In genomic region chr3:72553298-72553697, GRCh38 we compare ENCODE assay signal across 35 cellular contexts.
"Had no signal": no experiment of that assay in that cellular context is flagged by ENCODE, and none has a peak within 500 bp of the region (broad histone marks: within the 10 kb centered on the region; RNA-seq: fewer than 3 reads in every experiment).

No MANE protein-coding gene starts in this region.

- H3K36me3 ChIP-seq: adrenal gland, esophagus muscularis mucosa, gastrocnemius medialis, heart left ventricle, WERI-Rb-1 had no signal

- H3K27ac Mint-ChIP-seq: activated CD4-positive, alpha-beta memory T cell treated with anti-CD3 and anti-CD28 coated beads for 36 hours; activated CD4-positive, alpha-beta T cell treated with anti-CD3 and anti-CD28 coated beads for 36 hours; activated CD4-positive, alpha-beta T cell treated with anti-CD3 and anti-CD28 coated beads, Interleukin-2, amount 10 ng/mL, durations not matched to agents 24 days and 14 days; activated CD8-positive, alpha-beta memory T cell treated with anti-CD3 and anti-CD28 coated beads, Interleukin-2, amount 10 ng/mL, durations not matched to agents 7 days and 5 days; activated CD8-positive, alpha-beta T cell treated with anti-CD3 and anti-CD28 coated beads, Interleukin-2, amount 10 ng/mL, durations not matched to agents 7 days and 5 days; activated naive CD4-positive, alpha-beta T cell treated with anti-CD3 and anti-CD28 coated beads for 36 hours; activated naive CD4-positive, alpha-beta T cell treated with anti-CD3 and anti-CD28 coated beads, Interleukin-2, amount 50 U/mL, for 24 hours; activated naive CD8-positive, alpha-beta T cell treated with anti-CD3 and anti-CD28 coated beads for 36 hours; activated naive CD8-positive, alpha-beta T cell treated with anti-CD3 and anti-CD28 coated beads, Interleukin-2, amount 50 U/mL, for 24 hours; activated T-helper 1 cell treated with anti-CD3 and anti-CD28 coated beads, Interleukin-12 subunit alpha, Interleukin-12 subunit beta, Interleukin-2, Interleukin-4 antibody, amounts not matched to agents 30 ng/mL and 10 ng/mL and 1 ng/mL, durations not matched to agents 14 hours and 24 hours and 36 hours; activated T-helper 2 cell treated with anti-CD3 and anti-CD28 coated beads, Interferon-gamma antibody, Interleukin-2, Interleukin-4, amounts not matched to agents 10 μg/mL and 5 μg/mL and 100 μg/mL, durations not matched to agents 14 hours and 24 hours and 36 hours; effector memory CD8-positive, alpha-beta T cell had no signal

- H3K27me3 ChIP-seq: adrenal gland, body of pancreas, esophagus muscularis mucosa, foreskin keratinocyte, gastrocnemius medialis, heart left ventricle had no signal

- H3K4me1 ChIP-seq: adrenal gland, body of pancreas, esophagus muscularis mucosa, foreskin keratinocyte, gastrocnemius medialis had no signal

- H3K9me3 Mint-ChIP-seq: effector memory CD8-positive, alpha-beta T cell had no signal

- H3K27ac ChIP-seq: adrenal gland, body of pancreas, esophagus muscularis mucosa, foreskin keratinocyte, gastrocnemius medialis, heart left ventricle, WERI-Rb-1 had no signal

- H3K9me3 ChIP-seq: adrenal gland, body of pancreas, esophagus muscularis mucosa, gastrocnemius medialis had no signal

- H3K4me3 Mint-ChIP-seq: activated CD4-positive, alpha-beta memory T cell treated with anti-CD3 and anti-CD28 coated beads for 36 hours; activated CD4-positive, alpha-beta T cell treated with anti-CD3 and anti-CD28 coated beads for 36 hours; activated CD4-positive, alpha-beta T cell treated with anti-CD3 and anti-CD28 coated beads, Interleukin-2, amount 10 ng/mL, durations not matched to agents 24 days and 14 days; activated CD8-positive, alpha-beta memory T cell treated with anti-CD3 and anti-CD28 coated beads, Interleukin-2, amount 10 ng/mL, durations not matched to agents 7 days and 5 days; activated CD8-positive, alpha-beta T cell treated with anti-CD3 and anti-CD28 coated beads, Interleukin-2, amount 10 ng/mL, durations not matched to agents 7 days and 5 days; activated naive CD4-positive, alpha-beta T cell treated with anti-CD3 and anti-CD28 coated beads for 36 hours; activated naive CD4-positive, alpha-beta T cell treated with anti-CD3 and anti-CD28 coated beads, Interleukin-2, amount 50 U/mL, for 24 hours; activated naive CD8-positive, alpha-beta T cell treated with anti-CD3 and anti-CD28 coated beads for 36 hours; activated naive CD8-positive, alpha-beta T cell treated with anti-CD3 and anti-CD28 coated beads, Interleukin-2, amount 50 U/mL, for 24 hours; activated T-helper 1 cell treated with anti-CD3 and anti-CD28 coated beads, Interleukin-12 subunit alpha, Interleukin-12 subunit beta, Interleukin-2, Interleukin-4 antibody, amounts not matched to agents 30 ng/mL and 10 ng/mL and 1 ng/mL, durations not matched to agents 14 hours and 24 hours and 36 hours; effector memory CD8-positive, alpha-beta T cell had no signal

- FAIRE-seq: colon had no signal

- H3K27me3 Mint-ChIP-seq: activated CD4-positive, alpha-beta T cell treated with anti-CD3 and anti-CD28 coated beads for 36 hours; activated CD4-positive, alpha-beta T cell treated with anti-CD3 and anti-CD28 coated beads, Interleukin-2, amount 10 ng/mL, durations not matched to agents 24 days and 14 days; activated CD8-positive, alpha-beta memory T cell treated with anti-CD3 and anti-CD28 coated beads, Interleukin-2, amount 10 ng/mL, durations not matched to agents 7 days and 5 days; activated naive CD4-positive, alpha-beta T cell treated with anti-CD3 and anti-CD28 coated beads, Interleukin-2, amount 50 U/mL, for 24 hours; activated naive CD8-positive, alpha-beta T cell treated with anti-CD3 and anti-CD28 coated beads for 36 hours; activated naive CD8-positive, alpha-beta T cell treated with anti-CD3 and anti-CD28 coated beads, Interleukin-2, amount 50 U/mL, for 24 hours had no signal

- H3K4me3 ChIP-seq: adrenal gland, body of pancreas, esophagus muscularis mucosa, gastrocnemius medialis, heart left ventricle had no signal

- H3K36me3 Mint-ChIP-seq: activated CD4-positive, alpha-beta memory T cell treated with anti-CD3 and anti-CD28 coated beads for 36 hours had no signal

- DNase-seq: activated CD4-positive, alpha-beta memory T cell treated with anti-CD3 and anti-CD28 coated beads for 36 hours; activated CD4-positive, alpha-beta T cell treated with anti-CD3 and anti-CD28 coated beads for 36 hours; activated CD4-positive, alpha-beta T cell treated with anti-CD3 and anti-CD28 coated beads, Interleukin-2, amount 10 ng/mL, durations not matched to agents 24 days and 14 days; activated CD4-positive, CD25-positive, alpha-beta regulatory T cell; activated CD4-positive, CD25-positive, alpha-beta regulatory T cell treated with anti-CD3 and anti-CD28 coated beads, Interleukin-2, amount 50 U/mL, for 72 hours; activated CD8-positive, alpha-beta memory T cell treated with anti-CD3 and anti-CD28 coated beads, Interleukin-2, amount 10 ng/mL, durations not matched to agents 7 days and 5 days; activated CD8-positive, alpha-beta memory T cell treated with anti-CD3 and anti-CD28 coated beads, Interleukin-2, amount 50 U/mL, for 4 hours; activated CD8-positive, alpha-beta T cell treated with anti-CD3 and anti-CD28 coated beads, Interleukin-2, amount 10 ng/mL, durations not matched to agents 7 days and 5 days; activated effector memory CD4-positive, alpha-beta T cell treated with anti-CD3 and anti-CD28 coated beads, Interleukin-2, amount 50 U/mL, for 16 hours; activated naive CD4-positive, alpha-beta T cell treated with anti-CD3 and anti-CD28 coated beads for 36 hours; activated naive CD8-positive, alpha-beta T cell treated with anti-CD3 and anti-CD28 coated beads for 36 hours; activated naive CD8-positive, alpha-beta T cell treated with anti-CD3 and anti-CD28 coated beads, Interleukin-2, amount 50 U/mL, for 24 hours; activated T-cell treated with anti-CD3 and anti-CD28 coated beads, Interleukin-2, amount 50 U/mL, for 1 hour; activated T-cell treated with anti-CD3 and anti-CD28 coated beads, Interleukin-2, amount 50 U/mL, for 48 hours; adrenal gland; amygdala; aorta; body of pancreas; caudate nucleus; cortex of kidney; dermis blood vessel endothelial cell; effector CD4-positive, alpha-beta T cell; effector memory CD8-positive, alpha-beta T cell; erythroblast; foreskin keratinocyte; gastrocnemius medialis; glutamatergic neuron; heart left ventricle; T-helper 2 cell; WERI-Rb-1 had no signal

- ATAC-seq: activated CD4-positive, alpha-beta T cell treated with anti-CD3 and anti-CD28 coated beads for 36 hours; activated CD8-positive, alpha-beta memory T cell treated with anti-CD3 and anti-CD28 coated beads, Interleukin-2, amount 10 ng/mL, durations not matched to agents 7 days and 5 days; activated CD8-positive, alpha-beta T cell treated with anti-CD3 and anti-CD28 coated beads, Interleukin-2, amount 10 ng/mL, durations not matched to agents 7 days and 5 days; activated naive CD8-positive, alpha-beta T cell treated with anti-CD3 and anti-CD28 coated beads, Interleukin-2, amount 50 U/mL, for 24 hours; body of pancreas; effector memory CD8-positive, alpha-beta T cell; foreskin keratinocyte; gastrocnemius medialis; heart left ventricle had no signal
